ENCODE assay signal across 1 cellular context in the genomic region with DNA sequence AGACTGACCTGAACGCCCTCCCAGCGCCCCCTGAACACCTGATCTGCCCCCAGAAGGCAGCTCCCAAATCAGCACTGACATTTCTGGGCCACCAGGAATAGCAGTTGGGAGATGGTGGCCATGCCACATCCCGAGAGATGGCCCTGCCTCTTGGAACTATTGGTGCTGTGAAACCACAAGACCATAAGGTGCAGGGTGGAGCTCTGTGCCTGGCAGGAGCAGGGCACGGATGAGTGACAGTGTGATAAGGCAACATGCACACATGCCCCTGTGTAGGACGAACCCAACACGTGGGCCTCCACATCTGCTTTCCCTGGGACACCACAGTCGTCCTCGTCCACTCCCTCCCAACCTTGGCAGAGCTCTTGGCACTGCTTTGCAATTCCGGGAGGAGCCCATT.
TF ChIP-seq lines count a peak whose summit lies in the region.

No MANE protein-coding gene starts in this region.

TF ChIP-seq in H1, 55 proteins besides CTCF, POLR2A, EP300 and RAD21:
- no peak for TF ChIP-seq JUND (IDR thresholded peaks at IDR 0.05; ENCODE audit: low read length)
- no peak for TF ChIP-seq CTBP2 (IDR thresholded peaks at IDR 0.05; ENCODE audit: borderline replicate concordance, insufficient read depth, insufficient read length, low read length)
- no peak for TF ChIP-seq HDAC6 (IDR thresholded peaks at IDR 0.05; ENCODE audit: low read depth, low read length)
- no peak for TF ChIP-seq POLR2AphosphoS5 (IDR thresholded peaks at IDR 0.05; ENCODE audit: low read depth, low read length)
